ENCODE assay signal across 8 cellular contexts in the genomic region with DNA sequence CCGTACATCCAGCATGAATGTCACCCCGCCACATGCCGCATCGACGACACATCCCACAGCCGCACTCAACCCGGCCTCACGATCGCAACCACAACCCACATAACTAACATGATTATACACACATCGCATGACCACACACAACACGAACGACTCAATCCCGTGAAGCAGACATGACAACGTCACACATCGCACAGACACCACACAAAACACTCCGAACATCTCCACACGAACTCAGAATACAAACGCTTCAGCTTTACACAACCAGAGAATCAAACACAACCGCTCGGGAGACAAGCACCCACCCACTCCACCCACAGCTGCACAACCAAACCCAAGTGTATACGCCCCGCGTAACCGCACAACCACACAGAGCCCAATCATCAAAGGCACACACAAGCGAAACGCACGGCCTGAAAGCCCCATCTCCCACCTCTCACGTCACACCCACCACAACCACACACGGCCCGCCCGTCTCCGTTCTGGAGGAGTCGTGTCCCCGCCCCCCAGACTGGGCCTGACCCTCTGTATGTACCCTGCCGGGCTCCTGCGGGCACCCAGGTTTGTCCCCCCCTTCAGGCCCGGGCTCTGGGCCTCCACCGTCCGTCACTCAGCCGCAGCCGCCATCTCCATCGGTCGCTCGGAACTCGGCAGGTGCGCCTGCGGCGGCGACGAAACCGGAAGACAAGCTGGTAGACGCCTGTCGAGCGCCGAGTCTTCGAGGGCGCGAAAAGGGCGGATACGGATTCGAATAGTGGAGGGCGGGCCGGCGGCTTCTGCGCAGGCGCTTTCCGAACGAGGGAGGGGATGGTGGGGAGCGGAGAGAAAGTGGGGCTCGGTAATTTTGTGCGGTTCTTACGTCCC. TPM values are rescaled to one million over a fixed set of nuclear protein-coding genes. Genes with fewer than 3 reads are reported as not detected.
DNase-seq lines count a peak whose midpoint lies in the region; ATAC-seq and TF ChIP-seq lines count a peak whose summit lies in the region.

A gene (minus strand): TSS at position 646 of the 861 bp plus-strand sequence. CDS start 3,028 bp downstream, outside the sequence.

- H3K4me2 ChIP-seq in PC-3 (ENCODE audit: low read length), result peak within 1 kb of the TSS; percentile 88

- H3K79me2 ChIP-seq in PC-3 (ENCODE audit: low read length), result peaks cover 30% of the 10 kb centered on the region

- no peaks in the 10 kb centered on the region for H3F3A ChIP-seq in PC-3 (ENCODE audit: low read length, unreplicated experiment)

- peaks cover 26% of the 10 kb centered on the region for H3K4me1 ChIP-seq in PC-3 (ENCODE audit: insufficient read depth, low read length)

- intact Hi-C loops in PC-3 (cut with micrococcal nuclease), result loop anchor here (2.0 kb wide), 2 partner anchors 34 to 150 kb away; a partner anchor contains a TSS

- DNase-seq in DMS114 treated with DMSO at 0.1 percent for 48 hours (lab: John Stamatoyannopoulos, UW; ENCODE audit: unreplicated experiment), result peak; percentile 86
- DNase-seq in HuH-7.5 (ENCODE audit: low spot score), result peak; percentile 89
- DNase-seq in PC-3, result peak; percentile 96
- DNase-seq in activated T-cell treated with anti-CD3 and anti-CD28 coated beads, Interleukin-2, amount 50 U/mL, for 1 hour, result peak; percentile 94
- DNase-seq in epithelial cell of proximal tubule (ENCODE audit: low read depth), result peak; percentile 42
- DNase-seq in mucosa of gallbladder (ENCODE audit: low spot score), result peak; percentile 96
- peak; percentile 93 for DNase-seq in stimulated activated CD8-positive, alpha-beta memory T cell treated with anti-CD3 and anti-CD28 coated beads, Interleukin-4, amount 100 ng/mL, for 24 hours (ENCODE audit: low read depth)

- H3K9me3 ChIP-seq in PC-3 (ENCODE audit: low read length), result no peaks in the 10 kb centered on the region

- H3K27ac ChIP-seq in PC-3 (ENCODE audit: low read length), result peak within 1 kb of the TSS; percentile 47

- H4K20me1 ChIP-seq in PC-3 (ENCODE audit: low read length), result no peaks in the 10 kb centered on the region

- peak within 1 kb of the TSS; percentile 90 for H3K9ac ChIP-seq in PC-3 (ENCODE audit: low read length)

- CTCF ChIA-PET in PC-3 (lab: Charles Lee), result no interaction called here

- peak within 1 kb of the TSS; percentile 98 for H2AFZ ChIP-seq in PC-3 (ENCODE audit: low read length)

- H3K27me3 ChIP-seq in PC-3 (ENCODE audit: low read length), result no peaks in the 10 kb centered on the region

- H3K9me2 ChIP-seq in PC-3 (replicated peaks; ENCODE audit: low read length), result no peaks in the 10 kb centered on the region

- ATAC-seq in GM21528 (IDR thresholded peaks at IDR 0.05; ENCODE audit: low FRiP score, unreplicated experiment) (peak; percentile 83), PC-3 (peak; percentile 77)

- TF ChIP-seq CTCF in PC-3 (conservative IDR thresholded peaks at IDR 0.05; ENCODE audit: low read depth, low read length) (no peak), epithelial cell of proximal tubule (conservative IDR thresholded peaks at IDR 0.05; ENCODE audit: low read depth, low read length) (no peak)

- POLR2A ChIA-PET in PC-3 (lab: Charles Lee; ENCODE audit: unreplicated experiment), result interaction anchor here (0.7 kb wide), 1 partner anchor 321 kb away, joined by 3 read pairs; no protein-coding TSS in a partner anchor

- no TSS peak for BruUV-seq in PC-3 (replicated peaks; lab: Mats Ljungman, UMichigan)

- H3K4me3 ChIP-seq in PC-3 (ENCODE audit: low read length), result peak within 1 kb of the TSS; percentile 100
- H3K4me3 ChIP-seq in epithelial cell of proximal tubule (ENCODE audit: low read depth, low read length), result peak within 1 kb of the TSS; percentile 84

- H3K36me3 ChIP-seq in PC-3 (ENCODE audit: low read depth, low read length), result peaks cover 24% of the 10 kb centered on the region

RNA-seq across cellular contexts. Expression of the gene that starts here (rescaled TPM):
- total RNA-seq in PC-3 (2014; rRNA removed), result 18.7 and 26.8 TPM in 2 replicates
- 12.7 and 16.0 TPM in 2 replicates for total RNA-seq in epithelial cell of proximal tubule
- 19.2 TPM for total RNA-seq in mucosa of gallbladder

Comparison
In these comparisons a context has a peak if more than half of its experiments do, and no peak if none do; other contexts are left out.
1. Peak in every context shown above with its lines: DNase-seq, ATAC-seq, H3K4me3 ChIP-seq and H3K27ac ChIP-seq.
2. DNase-seq: peak in every context shown above with its lines; median percentile 96 in PC-3; 96 in mucosa of gallbladder; 94 in activated T-cell treated with anti-CD3 and anti-CD28 coated beads, Interleukin-2, amount 50 U/mL, for 1 hour; 93 in stimulated activated CD8-positive, alpha-beta memory T cell treated with anti-CD3 and anti-CD28 coated beads, Interleukin-4, amount 100 ng/mL, for 24 hours; 89 in HuH-7.5; 86 in DMS114 treated with DMSO at 0.1 percent for 48 hours; 42 in epithelial cell of proximal tubule.